ENCODE assay signal across 14 cellular contexts in genomic region chr6:135906542-135906941, GRCh38. TPM values are rescaled to one million over a fixed set of nuclear protein-coding genes. Genes with fewer than 3 reads are reported as not detected.
DNase-seq lines count a peak whose midpoint lies in the region; ATAC-seq and TF ChIP-seq lines count a peak whose summit lies in the region.
"Had no signal": no experiment of that assay in that cellular context is flagged by ENCODE, and none has a peak within 500 bp of the region (broad histone marks: within the 10 kb centered on the region; RNA-seq: fewer than 3 reads in every experiment).

No MANE protein-coding gene starts in this region.

- H3K27ac Mint-ChIP-seq in HFFc6: no peak overlapping the region
- H3K27ac Mint-ChIP-seq: activated CD4-positive, alpha-beta T cell treated with anti-CD3 and anti-CD28 coated beads for 36 hours; natural killer cell treated with Interleukin-12 subunit alpha and Interleukin-12 subunit beta and Interleukin-15 and Interleukin-18, amount 100 ng/mL, for 72 hours had no signal

- no peak overlapping the region for H2AFZ ChIP-seq in smooth muscle cell (ENCODE audit: low read depth)

- H3K27me3 ChIP-seq in smooth muscle cell (ENCODE audit: low read depth): no peaks in the 10 kb centered on the region
- H3K27me3 ChIP-seq: adrenal gland, BE2C had no signal

- intact Hi-C loops in Right ventricle myocardium inferior (cut with DNase I): no loop called here

- H4K20me1 ChIP-seq in smooth muscle cell (ENCODE audit: low read depth): no peaks in the 10 kb centered on the region

- WGBS in smooth muscle cell (ENCODE audit: low lambda C conversion rate): 53% methylated on average over 3 of the region's 3 CpGs

- no peaks in the 10 kb centered on the region for H3K27me3 Mint-ChIP-seq in HFFc6 (ENCODE audit: insufficient read depth)
- H3K27me3 Mint-ChIP-seq: activated CD4-positive, alpha-beta T cell treated with anti-CD3 and anti-CD28 coated beads for 36 hours; natural killer cell treated with Interleukin-12 subunit alpha and Interleukin-12 subunit beta and Interleukin-15 and Interleukin-18, amount 100 ng/mL, for 72 hours had no signal

- ATAC-seq in GM21526 (IDR thresholded peaks at IDR 0.05; ENCODE audit: low FRiP score, unreplicated experiment) (no peak), Right ventricle myocardium inferior (no peak)
- ATAC-seq: activated CD4-positive, alpha-beta T cell treated with anti-CD3 and anti-CD28 coated beads for 36 hours; HCT116; natural killer cell treated with Interleukin-12 subunit alpha and Interleukin-12 subunit beta and Interleukin-15 and Interleukin-18, amount 100 ng/mL, for 72 hours had no signal

- peak overlapping the region; percentile 67 for H3K4me2 ChIP-seq in smooth muscle cell

- peaks cover 73% of the 10 kb centered on the region for H3K4me1 Mint-ChIP-seq in HFFc6 (ENCODE audit: low read depth)

- no peaks in the 10 kb centered on the region for H3K9me3 Mint-ChIP-seq in HFFc6
- H3K9me3 Mint-ChIP-seq: natural killer cell treated with Interleukin-12 subunit alpha and Interleukin-12 subunit beta and Interleukin-15 and Interleukin-18, amount 100 ng/mL, for 72 hours had no signal

- no peaks in the 10 kb centered on the region for H3K36me3 Mint-ChIP-seq in HFFc6 (ENCODE audit: low read depth)
- H3K36me3 Mint-ChIP-seq: natural killer cell treated with Interleukin-12 subunit alpha and Interleukin-12 subunit beta and Interleukin-15 and Interleukin-18, amount 100 ng/mL, for 72 hours had no signal

- no peak overlapping the region; the same call in 1 of the 2 replicates for H3K4me3 Mint-ChIP-seq in HFFc6
- H3K4me3 Mint-ChIP-seq: activated CD4-positive, alpha-beta T cell treated with anti-CD3 and anti-CD28 coated beads for 36 hours; natural killer cell treated with Interleukin-12 subunit alpha and Interleukin-12 subunit beta and Interleukin-15 and Interleukin-18, amount 100 ng/mL, for 72 hours had no signal

- TF ChIP-seq CTCF in HFFc6 (IDR thresholded peaks at IDR 0.05): no peak
- no peak for TF ChIP-seq CTCF in fibroblast of the aortic adventitia (IDR thresholded peaks at IDR 0.05; ENCODE audit: insufficient read depth, low read length)
- TF ChIP-seq CTCF in smooth muscle cell (IDR thresholded peaks at IDR 0.05; ENCODE audit: borderline replicate concordance, insufficient read depth, poor library complexity, severe bottlenecking): no peak

- no peaks in the 10 kb centered on the region for H3K9me3 ChIP-seq in smooth muscle cell (replicated peaks; ENCODE audit: low read depth)
- H3K9me3 ChIP-seq: adrenal gland, BE2C had no signal

- H3K9ac ChIP-seq in smooth muscle cell (ENCODE audit: low read depth): no peak overlapping the region

- peak; percentile 32 for DNase-seq in HFFc6
- DNase-seq in amniotic epithelial cell (ENCODE audit: low read depth): peak; percentile 63
- DNase-seq in fibroblast of the aortic adventitia (ENCODE audit: low read depth): peak; percentile 40
- no peak for DNase-seq in smooth muscle cell (lab: John Stamatoyannopoulos, UW; ENCODE audit: unreplicated experiment)
- no peak for DNase-seq in iPS-NIHi7 (ENCODE audit: extremely low spot score)
- DNase-seq in Right ventricle myocardium inferior (ENCODE audit: missing footprints): no peak
- DNase-seq: activated CD4-positive, alpha-beta T cell treated with anti-CD3 and anti-CD28 coated beads for 36 hours; activated effector memory CD4-positive, alpha-beta T cell treated with Interleukin-2 at 50 U/mL for 16 hours; adrenal gland; BE2C; stimulated activated CD4-positive, alpha-beta T cell treated with anti-CD3 and anti-CD28 coated beads, Interleukin-4, amount 100 ng/mL, for 24 hours had no signal

- peak overlapping the region; percentile 71 for H3K27ac ChIP-seq in smooth muscle cell (ENCODE audit: low read depth)
- H3K27ac ChIP-seq: adrenal gland had no signal

- peaks cover 27% of the 10 kb centered on the region for H3K4me1 ChIP-seq in smooth muscle cell (ENCODE audit: low read depth)
- H3K4me1 ChIP-seq: BE2C had no signal

- H3K4me3 ChIP-seq in fibroblast of the aortic adventitia (ENCODE audit: low read depth, low read length): no peak overlapping the region
- H3K4me3 ChIP-seq in smooth muscle cell: no peak overlapping the region
- H3K4me3 ChIP-seq: adrenal gland had no signal

- no peaks in the 10 kb centered on the region for H3K36me3 ChIP-seq in smooth muscle cell (ENCODE audit: low read depth)
- H3K36me3 ChIP-seq: adrenal gland, BE2C had no signal

- peaks cover 5% of the 10 kb centered on the region for H3F3A ChIP-seq in smooth muscle cell (ENCODE audit: low read depth)

- H3K79me2 ChIP-seq in smooth muscle cell (ENCODE audit: low read depth): peaks cover 9% of the 10 kb centered on the region

RNA-seq across cellular contexts. Expression of gene PDE7B, which starts 55.0 kb away (rescaled TPM):
- 1 to 10 TPM; 1.2 to 5.8 (median 4.5) TPM for total RNA-seq in HFFc6 (2021; fragmentation: NEBNext Ultra II Directional; extraction: Animal tissue kit (Norgen Biotek cat#: 25700))
- total RNA-seq in fibroblast of the aortic adventitia (ENCODE audit: low replicate concordance) (11.8 and 23.9 TPM in 2 replicates), smooth muscle cell (36.9 and 37.7 TPM in 2 replicates), Right ventricle myocardium inferior (18.7 TPM)
- polyA plus RNA-seq in smooth muscle cell: 19.1 and 23.5 TPM in 2 replicates

Comparison
In these comparisons a context has a peak if more than half of its experiments do, and no peak if none do; other contexts are left out.
1. DNase-seq: peak in HFFc6 (single experiment), amniotic epithelial cell (single experiment) and fibroblast of the aortic adventitia (single experiment); none in smooth muscle cell (single experiment), iPS-NIHi7 (single experiment) and Right ventricle myocardium inferior (single experiment).